ENCODE assay signal across 21 cellular contexts in the genomic region with DNA sequence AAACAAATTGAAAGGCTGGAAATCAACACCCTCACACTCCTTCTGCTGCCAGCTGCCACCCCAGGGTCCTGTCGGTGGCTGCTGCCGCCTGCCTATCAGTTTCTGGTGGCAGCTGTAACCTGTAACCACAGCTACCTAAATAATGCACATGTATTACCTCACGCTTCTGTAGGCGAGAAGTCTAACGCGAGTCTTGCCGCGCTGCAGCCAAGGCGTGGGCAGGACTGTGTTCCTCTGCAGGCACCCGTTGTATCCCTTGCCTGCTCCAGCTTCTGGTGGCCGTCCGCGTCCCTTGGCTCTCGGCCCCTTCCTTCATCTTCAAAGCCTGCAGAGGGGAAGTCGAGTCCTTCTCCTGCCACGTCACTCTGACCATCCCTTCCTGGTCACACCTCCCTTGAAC. TPM values are rescaled to one million over a fixed set of nuclear protein-coding genes. Genes with fewer than 3 reads are reported as not detected.
DNase-seq lines count a peak whose midpoint lies in the region; ATAC-seq and TF ChIP-seq lines count a peak whose summit lies in the region.
"Had no signal": no experiment of that assay in that cellular context is flagged by ENCODE, and none has a peak within 500 bp of the region (broad histone marks: within the 10 kb centered on the region; RNA-seq: fewer than 3 reads in every experiment).

No MANE protein-coding gene starts in this region.

- H3K4me1 Mint-ChIP-seq in activated naive CD4-positive, alpha-beta T cell treated with anti-CD3 and anti-CD28 coated beads, Interleukin-2, amount 50 U/mL, for 24 hours: no peaks in the 10 kb centered on the region
- H3K4me1 Mint-ChIP-seq in effector memory CD8-positive, alpha-beta T cell (ENCODE audit: low read depth in 2 of 2): no peaks in the 10 kb centered on the region

- no peaks in the 10 kb centered on the region for H3K9me3 Mint-ChIP-seq in activated naive CD4-positive, alpha-beta T cell treated with anti-CD3 and anti-CD28 coated beads, Interleukin-2, amount 50 U/mL, for 24 hours
- no peaks in the 10 kb centered on the region for H3K9me3 Mint-ChIP-seq in effector memory CD8-positive, alpha-beta T cell
- H3K9me3 Mint-ChIP-seq: HFFc6 had no signal

- no peaks in the 10 kb centered on the region for H3K27me3 ChIP-seq in BE2C

- H3K36me3 Mint-ChIP-seq in activated naive CD4-positive, alpha-beta T cell treated with anti-CD3 and anti-CD28 coated beads, Interleukin-2, amount 50 U/mL, for 24 hours: no peaks in the 10 kb centered on the region
- H3K36me3 Mint-ChIP-seq in effector memory CD8-positive, alpha-beta T cell (ENCODE audit: insufficient read depth): peaks cover 27% of the 10 kb centered on the region

- H3K9me3 ChIP-seq in BE2C: no peaks in the 10 kb centered on the region
- H3K9me3 ChIP-seq: SK-N-SH had no signal

- no peak for ATAC-seq in effector memory CD8-positive, alpha-beta T cell (replicated peaks)
- ATAC-seq in GM18498 (IDR thresholded peaks at IDR 0.05; ENCODE audit: unreplicated experiment) (no peak), GM21717 (IDR thresholded peaks at IDR 0.05; ENCODE audit: unreplicated experiment) (no peak)

- no peaks in the 10 kb centered on the region for H3K27me3 Mint-ChIP-seq in activated naive CD4-positive, alpha-beta T cell treated with anti-CD3 and anti-CD28 coated beads, Interleukin-2, amount 50 U/mL, for 24 hours
- H3K27me3 Mint-ChIP-seq in effector memory CD8-positive, alpha-beta T cell: no peaks in the 10 kb centered on the region

- H3K36me3 ChIP-seq in BE2C: peaks cover 11% of the 10 kb centered on the region

- H3K4me3 Mint-ChIP-seq in activated naive CD4-positive, alpha-beta T cell treated with anti-CD3 and anti-CD28 coated beads, Interleukin-2, amount 50 U/mL, for 24 hours: no peak overlapping the region
- H3K4me3 Mint-ChIP-seq in effector memory CD8-positive, alpha-beta T cell: no peak overlapping the region
- H3K4me3 Mint-ChIP-seq: HFFc6 had no signal

- H3K4me1 ChIP-seq in BE2C: peaks cover 2% of the 10 kb centered on the region; the same call in 1 of the 2 replicates

- DNase-seq in activated naive CD4-positive, alpha-beta T cell (lab: John Stamatoyannopoulos, UW): no peak
- DNase-seq in NCI-H82 (lab: John Stamatoyannopoulos, UW) (peak; percentile 78), BE2C (no peak)
- no peak for DNase-seq in effector memory CD8-positive, alpha-beta T cell
- DNase-seq: AML-193, EL, GF-D8, HFFc6, NCI-H1092 treated with DMSO at 0.1 percent for 48 hours, NCI-H1436 treated with DMSO at 0.1 percent for 48 hours, NCI-H1930, NCI-H446, NCI-H69, RPMI8226, SIG-M5, SK-N-SH had no signal

- no peak for TF ChIP-seq CTCF in BE2C (IDR thresholded peaks at IDR 0.05; ENCODE audit: low read depth, low read length)

- no peak overlapping the region for H3K4me3 ChIP-seq in BE2C (ENCODE audit: low read depth, low read length)
- H3K4me3 ChIP-seq: PC-9 had no signal

- peak overlapping the region; percentile 59 for H3K27ac Mint-ChIP-seq in activated naive CD4-positive, alpha-beta T cell treated with anti-CD3 and anti-CD28 coated beads, Interleukin-2, amount 50 U/mL, for 24 hours
- peak overlapping the region; percentile 41 to 78 for H3K27ac Mint-ChIP-seq in effector memory CD8-positive, alpha-beta T cell
- H3K27ac Mint-ChIP-seq: HFFc6 had no signal

RNA-seq across cellular contexts. Expression of gene GCAT, which starts 44.1 kb away (rescaled TPM):
- 24.4 TPM for polyA plus RNA-seq in BE2C (2012; ENCODE audit: insufficient read depth, insufficient read length, low read depth)

RNA-seq across cellular contexts. Expression of gene GALR3, which starts 59.5 kb away (rescaled TPM):
- polyA plus RNA-seq in BE2C (2012; ENCODE audit: insufficient read depth, insufficient read length, low read depth): not detected
- polyA plus RNA-seq: AG04450, SK-N-SH had no signal
